In genomic region chr20:17654649-17655285, GRCh38 we compare ENCODE assay signal across 9 cellular contexts. TPM values are rescaled to one million over a fixed set of nuclear protein-coding genes. Genes with fewer than 3 reads are reported as not detected.
DNase-seq lines count a peak whose midpoint lies in the region; ATAC-seq and TF ChIP-seq lines count a peak whose summit lies in the region.
"Had no signal": no experiment of that assay in that cellular context is flagged by ENCODE, and none has a peak within 500 bp of the region (broad histone marks: within the 10 kb centered on the region; RNA-seq: fewer than 3 reads in every experiment).

No MANE protein-coding gene starts in this region.

- H3K27me3 ChIP-seq in testis = no peaks in the 10 kb centered on the region

- H3K4me1 ChIP-seq in testis = peaks cover 8% of the 10 kb centered on the region

- H3K4me3 ChIP-seq in testis (no peak overlapping the region), coronary artery (no peak overlapping the region)

- ATAC-seq in SK-N-SH treated with all-trans-retinoic acid at 6 μM for 48 hours = peak; percentile 61
- peak in 1 of 2 donors; percentile 3 for ATAC-seq in left cardiac atrium
- ATAC-seq in GM21423 (IDR thresholded peaks at IDR 0.05; ENCODE audit: unreplicated experiment) = no peak

- H3K27ac ChIP-seq in testis = no peak overlapping the region
- H3K27ac ChIP-seq in coronary artery = peak overlapping the region in 1 of 2 donors; percentile 13

- H3K9me3 ChIP-seq in testis = no peaks in the 10 kb centered on the region

- 64 to 69% methylated on average over 7 of the region's 7 CpGs for WGBS in testis, 2 donors

- TF ChIP-seq CTCF in testis (IDR thresholded peaks at IDR 0.05) = peak in 2 of 3 experiments; percentile 43 to 54
- no peak for TF ChIP-seq CTCF in coronary artery (IDR thresholded peaks at IDR 0.05)

- no peaks in the 10 kb centered on the region for H3K36me3 ChIP-seq in testis (ENCODE audit: low read depth, missing control alignments)

- TF ChIP-seq POLR2A in testis (IDR thresholded peaks at IDR 0.05) = no peak

- peak; percentile 11 for DNase-seq in activated naive CD4-positive, alpha-beta T cell treated with Interleukin-2 at 50 U/mL for 16 hours
- DNase-seq in activated naive CD4-positive, alpha-beta T cell treated with anti-CD3 and anti-CD28 coated beads, Interleukin-2, amount 50 U/mL, for 16 hours = no peak
- DNase-seq in left cardiac atrium (peak; percentile 57), testis (peak; percentile 60), coronary artery (ENCODE audit: low spot score) (no peak), NCI-H1092 (lab: John Stamatoyannopoulos, UW) (no peak)

- intact Hi-C loops in left cardiac atrium (cut with DNase I) = no loop called here
- intact Hi-C loops in testis (cut with DNase I; ENCODE audit: low total_unique reads) = no loop called here

TF ChIP-seq in SK-N-SH treated with all-trans-retinoic acid at 6 μM for 48 hours, 23 proteins besides CTCF, POLR2A, EP300 and RAD21:
- TF ChIP-seq TCF4 (CRISPR knock-in tag; IDR thresholded peaks at IDR 0.05; ENCODE audit: borderline replicate concordance) (no peak), ZNF8 (CRISPR knock-in tag; IDR thresholded peaks at IDR 0.05) (no peak), PATZ1 (CRISPR knock-in tag; IDR thresholded peaks at IDR 0.05; ENCODE audit: borderline replicate concordance) (no peak), CSDC2 (CRISPR knock-in tag; IDR thresholded peaks at IDR 0.05) (no peak), TSHZ2 (CRISPR knock-in tag; IDR thresholded peaks at IDR 0.05) (no peak)

RNA-seq across cellular contexts. Expression of gene RRBP1, which starts 27.3 kb away (rescaled TPM):
- total RNA-seq in left cardiac atrium (100 to 1,000 TPM in 1 of 2 donors, 10 to 100 TPM in 1; 68.6 to 127 TPM), testis (100 to 1,000 TPM; 144 to 146 TPM)
- 93.8 TPM for polyA plus RNA-seq in testis (ENCODE audit: insufficient read depth, low read depth, low replicate concordance)

RNA-seq across cellular contexts. Expression of gene BANF2, which starts 45.0 kb away (rescaled TPM):
- total RNA-seq in left cardiac atrium = not detected
- total RNA-seq in testis = 10 to 100 TPM; 29.5 to 60.2 TPM
- polyA plus RNA-seq in testis (ENCODE audit: insufficient read depth, low read depth, low replicate concordance) = 133 TPM
- polyA plus RNA-seq: neural cell had no signal

Comparison
In these comparisons a context has a peak if more than half of its experiments do, and no peak if none do; other contexts are left out.
1. DNase-seq: peak in activated naive CD4-positive, alpha-beta T cell treated with Interleukin-2 at 50 U/mL for 16 hours (single experiment), left cardiac atrium (single experiment) and testis (single experiment); none in activated naive CD4-positive, alpha-beta T cell treated with anti-CD3 and anti-CD28 coated beads, Interleukin-2, amount 50 U/mL, for 16 hours (single experiment), coronary artery (single experiment) and NCI-H1092 (single experiment).
2. RNA of gene BANF2, which starts 45.0 kb away (total RNA-seq): 29.5 to 60.2 TPM in testis; not detected in left cardiac atrium; every median in the first group is over 10 times any median in the second.